In the genomic region with DNA sequence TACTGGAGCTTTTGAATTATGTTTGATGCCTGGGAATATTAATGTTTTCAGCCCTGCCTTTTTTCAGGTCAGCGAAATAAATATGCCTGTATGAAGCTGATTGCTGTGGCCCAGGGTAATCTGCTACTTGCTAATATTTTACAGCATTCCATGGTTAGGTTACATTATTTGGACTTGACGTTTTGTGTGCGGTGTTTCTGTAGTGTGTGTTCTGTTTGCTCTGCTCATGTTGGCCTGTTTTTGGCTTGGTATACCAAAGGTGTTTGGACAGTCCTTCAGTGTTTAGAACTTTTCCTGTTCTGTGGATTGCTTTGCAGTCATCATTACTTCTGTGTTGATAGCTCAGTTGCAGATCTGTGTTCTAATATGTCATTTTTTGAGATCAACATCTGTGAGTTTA, we compare ENCODE assay signal across 16 cellular contexts. TPM values are rescaled to one million over a fixed set of nuclear protein-coding genes. Genes with fewer than 3 reads are reported as not detected.
A peak's percentile ranks its signal among the peaks of the same experiment; 100 is the strongest.
DNase-seq lines count a peak whose midpoint lies in the region; ATAC-seq, FAIRE-seq and TF ChIP-seq lines count a peak whose summit lies in the region.
"Had no signal": no experiment of that assay in that cellular context is flagged by ENCODE, and none has a peak within 500 bp of the region (broad histone marks: within the 10 kb centered on the region; RNA-seq: fewer than 3 reads in every experiment).

No MANE protein-coding gene starts in this region.

- no peak overlapping the region for H3K56ac ChIP-seq in H1 (replicated peaks; ENCODE audit: insufficient read length, low read depth, low read length)

- no peak overlapping the region for H3K23ac ChIP-seq in H1 (ENCODE audit: insufficient read length)

- ATAC-seq in right lobe of liver (peak; percentile 80 to 89 (median 88)), GM18505 (IDR thresholded peaks at IDR 0.05; ENCODE audit: unreplicated experiment) (no peak)
- ATAC-seq: CD8-positive, alpha-beta T cell; Panc1 had no signal

- no peak overlapping the region for H2AK5ac ChIP-seq in H1 (ENCODE audit: low read depth, low read length)

- no peaks in the 10 kb centered on the region for H3K27me3 ChIP-seq in H1 (replicated peaks in 1 of 4; ENCODE audit: control insufficient read depth in 3 of 4, extremely low read depth in 1 of 4, insufficient read depth in 3 of 4, low read length in 3 of 4)
- H3K27me3 ChIP-seq in right lobe of liver: no peaks in the 10 kb centered on the region
- no peaks in the 10 kb centered on the region for H3K27me3 ChIP-seq in sigmoid colon
- H3K27me3 ChIP-seq: BLaER1 treated with 17β-estradiol and CSF1 and Interleukin-3, amounts not matched to agents 10 nM and 100 nM; SJSA1 had no signal

- WGBS in H1 (ENCODE audit: extremely low coverage in 1 of 2, insufficient coverage in 1 of 2, insufficient read length in 1 of 2, insufficient replicate concordance in 2 of 2, low coverage in 1 of 2, low lambda C conversion rate in 2 of 2, missing lambda C conversion rate in 1 of 2), 2 experiments: 88% methylated on average over 3 of the region's 3 CpGs; no CpG with 5 or more reads in 1 of the 2 experiments
- WGBS in right lobe of liver (ENCODE audit: insufficient coverage, low coverage, low lambda C conversion rate, missing lambda C conversion rate): 26% methylated on average over 3 of the region's 3 CpGs
- 84 to 92% methylated on average over 3 of the region's 3 CpGs for WGBS in sigmoid colon, 2 donors

- intact Hi-C loops in right lobe of liver (cut with DNase I): no loop called here
- intact Hi-C loops in sigmoid colon (cut with DNase I): no loop called here

- H3K36me3 ChIP-seq in H1 (ENCODE audit: control insufficient read depth in 2 of 4, insufficient read depth in 4 of 4, low read length in 3 of 4): no peaks in the 10 kb centered on the region; a peak in 1 of 8 replicates
- no peaks in the 10 kb centered on the region for H3K36me3 ChIP-seq in right lobe of liver
- H3K36me3 ChIP-seq in sigmoid colon: no peaks in the 10 kb centered on the region

- H2BK120ac ChIP-seq in H1 (replicated peaks; ENCODE audit: low read depth, low read length): no peak overlapping the region

- no peak overlapping the region for H3K18ac ChIP-seq in H1 (ENCODE audit: extremely low read depth, low read length)

- no peak for TF ChIP-seq RAD21 in H1 (IDR thresholded peaks at IDR 0.05 in 1 of 2, conservative IDR thresholded peaks at IDR 0.05 in 1 of 2; ENCODE audit: low read depth in 2 of 2, low read length in 2 of 2)

- H4K8ac ChIP-seq in H1 (ENCODE audit: extremely low read depth, insufficient read depth, low read length): no peak overlapping the region

- H3K27ac ChIP-seq in VCaP (peak overlapping the region; percentile 34; the same call in 1 of the 2 replicates), H1 (ENCODE audit: low read depth, low read length) (no peak overlapping the region), right lobe of liver (peak overlapping the region; percentile 62 to 79 (median 64)), sigmoid colon (peak overlapping the region in 3 of 4 donors; percentile 65 to 69 (median 68))
- H3K27ac ChIP-seq: BLaER1 treated with 17β-estradiol and CSF1 and Interleukin-3, amounts not matched to agents 10 nM and 100 nM; SJSA1 had no signal

- H2BK20ac ChIP-seq in H1 (ENCODE audit: low read length): no peak overlapping the region

- no peaks in the 10 kb centered on the region for H3K4me1 ChIP-seq in H1 (replicated peaks in 1 of 4; ENCODE audit: control insufficient read depth in 3 of 4, insufficient read depth in 4 of 4, low read length in 3 of 4)
- H3K4me1 ChIP-seq in right lobe of liver: peaks cover 0 to 44% (median 18%) of the 10 kb centered on the region in 4 donors
- H3K4me1 ChIP-seq in sigmoid colon: peaks cover 0 to 55% (median 43%) of the 10 kb centered on the region in 4 donors
- H3K4me1 ChIP-seq: SJSA1 had no signal

- H2BK5ac ChIP-seq in H1 (ENCODE audit: low read depth, low read length): no peak overlapping the region

- H2BK15ac ChIP-seq in H1 (ENCODE audit: low read length): no peak overlapping the region

- POLR2A ChIA-PET in H1 (lab: Charles Lee; ENCODE audit: partially characterized antibody): interaction anchor here (0.7 to 2.0 kb wide), 2 partner anchors 9 to 22 kb away, joined by 3 to 4 read pairs; no protein-coding TSS in a partner anchor

- H4K20me1 ChIP-seq in H1 (replicated peaks in 1 of 2; ENCODE audit: control insufficient read depth in 1 of 2, insufficient read depth in 2 of 2, low read length in 2 of 2): peaks cover 7 to 9% of the 10 kb centered on the region in 2 experiments

- peak overlapping the region; percentile 59 for H3K4ac ChIP-seq in H1 (replicated peaks; ENCODE audit: insufficient read length, low read depth, low read length)

- CTCF ChIA-PET in H1 (lab: Charles Lee; ENCODE audit: partially characterized antibody): interaction anchor here (0.6 to 0.9 kb wide), 2 partner anchors 39 to 210 kb away, joined by 3 to 6 read pairs; no protein-coding TSS in a partner anchor

- no peak overlapping the region for H2AFZ ChIP-seq in H1 (ENCODE audit: low read length)

- H3K9ac ChIP-seq in H1 (replicated peaks in 1 of 4; ENCODE audit: extremely low read depth in 1 of 4, low read depth in 3 of 4, low read length in 3 of 4): no peak overlapping the region
- H3K9ac ChIP-seq: BLaER1 treated with 17β-estradiol and CSF1 and Interleukin-3, amounts not matched to agents 10 nM and 100 nM had no signal

- H4K91ac ChIP-seq in H1 (replicated peaks; ENCODE audit: insufficient read length, low read length): no peak overlapping the region

- H3K4me3 ChIP-seq in H1 (ENCODE audit: extremely low read depth in 1 of 4, insufficient read depth in 2 of 4, low read depth in 3 of 4, low read length in 4 of 4): no peak overlapping the region
- no peak overlapping the region for H3K4me3 ChIP-seq in right lobe of liver
- H3K4me3 ChIP-seq in sigmoid colon: no peak overlapping the region
- H3K4me3 ChIP-seq: BLaER1 treated with 17β-estradiol and CSF1 and Interleukin-3, amounts not matched to agents 10 nM and 100 nM; HAP-1; SJSA1 had no signal

- H3K14ac ChIP-seq in H1 (ENCODE audit: insufficient read length): peak overlapping the region; percentile 77

- no peak overlapping the region for H4K5ac ChIP-seq in H1 (ENCODE audit: insufficient read length, low read depth, low read length)

- H3K4me2 ChIP-seq in H1 (ENCODE audit: insufficient read depth in 1 of 2, low read depth in 2 of 2, low read length in 2 of 2): no peak overlapping the region
- H3K4me2 ChIP-seq: BLaER1 treated with 17β-estradiol and CSF1 and Interleukin-3, amounts not matched to agents 10 nM and 100 nM had no signal

- H3K79me1 ChIP-seq in H1 (ENCODE audit: low read depth, low read length): peaks cover 9% of the 10 kb centered on the region

- FAIRE-seq in H1 (lab: Jason Lieb, UNC): no peak
- FAIRE-seq: D721Med had no signal

- TF ChIP-seq EP300 in H1 (IDR thresholded peaks at IDR 0.05; ENCODE audit: borderline replicate concordance in 1 of 2, low read depth in 2 of 2, low read length in 2 of 2) (no peak), sigmoid colon (IDR thresholded peaks at IDR 0.05) (no peak)

- TF ChIP-seq CTCF in VCaP (conservative IDR thresholded peaks at IDR 0.05) (no peak), H1 (IDR thresholded peaks at IDR 0.05; ENCODE audit: control extremely low read depth in 1 of 3, insufficient read depth in 1 of 3, low read depth in 1 of 3, low read length in 3 of 3) (no peak), right lobe of liver (IDR thresholded peaks at IDR 0.05) (no peak), sigmoid colon (IDR thresholded peaks at IDR 0.05) (no peak)

- H2BK12ac ChIP-seq in H1 (ENCODE audit: low read depth, low read length): no peak overlapping the region

- DNase-seq in H1 (ENCODE audit: low read depth in 1 of 2, low spot score in 2 of 2) (no peak), right lobe of liver (peak in 1 of 3 donors; percentile 62), sigmoid colon (no peak)
- no peak for DNase-seq in activated CD4-positive, alpha-beta T cell treated with anti-CD3 and anti-CD28 coated beads, Interleukin-2, amount 50 U/mL, for 4 hours
- no peak for DNase-seq in stimulated activated naive CD4-positive, alpha-beta T cell (lab: John Stamatoyannopoulos, UW)
- DNase-seq: CD8-positive, alpha-beta T cell; DMS79 treated with DMSO at 0.1 percent for 48 hours; NCI-H1105 treated with DMSO at 0.1 percent for 48 hours; NCI-H1694 treated with DMSO at 0.1 percent for 48 hours had no signal

- no peaks in the 10 kb centered on the region for H3K23me2 ChIP-seq in H1 (ENCODE audit: low read depth, low read length)

- TF ChIP-seq POLR2A in H1 (IDR thresholded peaks at IDR 0.05; ENCODE audit: control extremely low read depth in 1 of 2, low read depth in 2 of 2, low read length in 2 of 2) (no peak), right lobe of liver (IDR thresholded peaks at IDR 0.05) (peak; percentile 35), sigmoid colon (IDR thresholded peaks at IDR 0.05) (no peak), GM18505 (IDR thresholded peaks at IDR 0.05; ENCODE audit: borderline replicate concordance, extremely low read depth, insufficient read depth, insufficient read length) (no peak)

- peaks cover 6 to 90% of the 10 kb centered on the region in 2 experiments for H3K79me2 ChIP-seq in H1 (ENCODE audit: control insufficient read depth in 1 of 2, insufficient read depth in 2 of 2, low read length in 2 of 2)

- H3K9me3 ChIP-seq in H1 (ENCODE audit: insufficient read depth in 2 of 2, low read depth in 1 of 2, low read length in 1 of 2) (no peaks in the 10 kb centered on the region), right lobe of liver (no peaks in the 10 kb centered on the region), sigmoid colon (no peaks in the 10 kb centered on the region)
- H3K9me3 ChIP-seq: BLaER1 treated with 17β-estradiol and CSF1 and Interleukin-3, amounts not matched to agents 10 nM and 100 nM; HAP-1; SJSA1 had no signal

TF ChIP-seq in H1, 55 proteins besides CTCF, POLR2A, EP300 and RAD21 (continues in another document):
- TF ChIP-seq BRCA1 (IDR thresholded peaks at IDR 0.05; ENCODE audit: low read depth, low read length): no peak
- TF ChIP-seq HDAC6 (IDR thresholded peaks at IDR 0.05; ENCODE audit: low read depth, low read length): no peak
- no peak for TF ChIP-seq TBP (IDR thresholded peaks at IDR 0.05; ENCODE audit: low read depth, low read length)
- no peak for TF ChIP-seq KDM1A (IDR thresholded peaks at IDR 0.05; ENCODE audit: borderline replicate concordance, low read length)

RNA-seq across cellular contexts. Expression of a gene that starts 11.5 kb away (rescaled TPM):
- 17.7 and 19.9 TPM in 2 replicates for total RNA-seq in H1 (2021; fragmentation: NEBNext Ultra II Directional; extraction: Animal tissue kit (Norgen Biotek cat#: 25700))
- polyA plus RNA-seq in H1 (2011; rRNA removed) (3.9 and 6.1 TPM in 2 replicates), sigmoid colon (1 to 10 TPM; 6.7 to 9.6 (median 7.6) TPM)
- 8.0 TPM for polyA plus RNA-seq in H1 (2011; cell fraction: cytosol; rRNA removed)
- 4.1 TPM for polyA plus RNA-seq in H1 (2011; cell fraction: nucleus; rRNA removed)
- 6.9 to 9.3 TPM (median 8.6 TPM) in 4 replicates for polyA plus RNA-seq in H1 (2012, experiment 1 of 2)
- 0.45 TPM for polyA plus RNA-seq in H1 (2012, experiment 2 of 2)
- polyA plus RNA-seq in H1 (2013, experiment 1 of 2): 9.5 TPM
- 9.7 TPM for polyA plus RNA-seq in H1 (2013, experiment 2 of 2)
- polyA minus RNA-seq in H1 (2011; rRNA and poly(A)+ RNA removed): 23.8 and 27.1 TPM in 2 replicates
- 12.5 TPM for polyA minus RNA-seq in H1 (2011; cell fraction: cytosol; rRNA and poly(A)+ RNA removed)
- 30.8 TPM for polyA minus RNA-seq in H1 (2011; cell fraction: nucleus; rRNA and poly(A)+ RNA removed)
- total RNA-seq in right lobe of liver (10 to 100 TPM in 4 of 6 experiments, 1 to 10 TPM in 2; 8.6 to 17.6 (median 11.6) TPM), sigmoid colon (10 to 100 TPM; 38.0 to 49.0 (median 41.0) TPM)
